ENCODE assay signal across 8 cellular contexts in the genomic region with DNA sequence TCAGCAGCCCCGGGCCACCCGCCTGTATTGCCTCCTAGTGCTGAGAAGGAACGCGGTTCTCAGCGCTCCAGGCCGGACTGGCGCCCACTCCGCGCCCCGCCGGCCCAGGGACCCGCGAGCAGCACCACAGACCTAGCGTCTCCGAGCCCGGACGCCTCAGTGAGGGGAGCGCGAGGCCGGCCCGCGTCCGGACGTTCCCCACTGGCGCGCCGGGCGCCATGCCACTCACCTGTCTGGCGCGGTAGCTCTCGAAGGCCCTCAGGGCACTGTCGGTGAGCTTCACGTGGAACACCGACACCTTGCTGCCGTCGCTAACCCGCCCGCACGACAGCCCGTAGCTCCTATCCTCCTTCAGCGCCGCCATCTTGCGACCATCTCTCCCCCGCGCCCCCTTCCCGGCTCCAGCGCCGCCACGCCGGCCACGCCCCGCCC. TPM values are rescaled to one million over a fixed set of nuclear protein-coding genes. Genes with fewer than 3 reads are reported as not detected.
A peak's percentile ranks its signal among the peaks of the same experiment; 100 is the strongest.
DNase-seq lines count a peak whose midpoint lies in the region; ATAC-seq and TF ChIP-seq lines count a peak whose summit lies in the region.

ELL (minus strand) TSS at position 379 of the 432 bp plus-strand sequence; CDS start at position 364, 15 bp downstream.

- intact Hi-C loops in lower leg skin (cut with DNase I; ENCODE audit: low total_unique reads) = no loop called here
- intact Hi-C loops in thyroid gland (cut with DNase I) = no loop called here

- H3K36me3 ChIP-seq in thyroid gland = no peaks in the 10 kb centered on the region

- no peaks in the 10 kb centered on the region for H3K36me3 Mint-ChIP-seq in brain

- peak within 1 kb of the TSS; percentile 93 to 97 (median 96) for H3K4me3 Mint-ChIP-seq in brain

- H3K27ac Mint-ChIP-seq in brain = peak within 1 kb of the TSS; percentile 92 to 98 (median 96)

- TF ChIP-seq POLR2A in lower leg skin (IDR thresholded peaks at IDR 0.05) (peak in 1 of 2 donors; percentile 71), thyroid gland (IDR thresholded peaks at IDR 0.05) (peak; percentile 84 to 87)

- no peaks in the 10 kb centered on the region for H3K27me3 ChIP-seq in thyroid gland

- no peaks in the 10 kb centered on the region for H3K27me3 Mint-ChIP-seq in brain

- no peaks in the 10 kb centered on the region for H3K9me3 Mint-ChIP-seq in brain

- WGBS in lower leg skin, 2 donors = 0 to 2% methylated on average over 13 to 17 of the region's 52 CpGs
- 1% methylated on average over 16 of the region's 52 CpGs; no CpG with 5 or more reads in 1 of the 2 donors for WGBS in thyroid gland, 2 donors

- peak in 1 of 2 experiments; percentile 1 for TF ChIP-seq CTCF in brain (conservative IDR thresholded peaks at IDR 0.05)
- no peak for TF ChIP-seq CTCF in lower leg skin (IDR thresholded peaks at IDR 0.05)
- no peak for TF ChIP-seq CTCF in thyroid gland (IDR thresholded peaks at IDR 0.05)

- peaks cover 20% of the 10 kb centered on the region for H3K4me1 Mint-ChIP-seq in brain

- no peak for DNase-seq in lower leg skin (ENCODE audit: low spot score in 2 of 2)
- DNase-seq in thyroid gland = no peak
- DNase-seq in Kasumi-1 (lab: John Stamatoyannopoulos, UW) = no peak
- no peak for DNase-seq in putamen (ENCODE audit: low spot score)
- no peak for DNase-seq in SW 1271 (lab: John Stamatoyannopoulos, UW)

- peak within 1 kb of the TSS; percentile 90 to 93 (median 90) for H3K27ac ChIP-seq in thyroid gland

- no peaks in the 10 kb centered on the region for H3K9me3 ChIP-seq in thyroid gland

- peaks cover 10 to 17% of the 10 kb centered on the region in 2 donors for H3K4me1 ChIP-seq in thyroid gland

- ATAC-seq in GM18870 (IDR thresholded peaks at IDR 0.05; ENCODE audit: unreplicated experiment) (peak; percentile 1), HG03457 (IDR thresholded peaks at IDR 0.05; ENCODE audit: unreplicated experiment) (peak; percentile 2)

- peak within 1 kb of the TSS; percentile 98 for H3K4me3 ChIP-seq in lower leg skin (ENCODE audit: low read depth, poor library complexity, severe bottlenecking)
- peak within 1 kb of the TSS; percentile 35 to 99 (median 97) for H3K4me3 ChIP-seq in thyroid gland (replicated peaks in 1 of 3)

RNA-seq across cellular contexts. Expression of gene ELL, which starts in this region (rescaled TPM):
- 4.9 TPM for polyA plus RNA-seq in brain (ENCODE audit: insufficient read depth, low read depth, low replicate concordance)
- total RNA-seq in lower leg skin (10 to 100 TPM; 21.5 to 37.9 (median 24.8) TPM), thyroid gland (10 to 100 TPM; 10.8 to 31.0 (median 11.5) TPM)
